Comparison of ENCODE assay signal across 8 cellular contexts in genomic region chr10:44959243-44960097, GRCh38. TPM values are rescaled to one million over a fixed set of nuclear protein-coding genes. Genes with fewer than 3 reads are reported as not detected.
DNase-seq lines count a peak whose midpoint lies in the region; ATAC-seq and TF ChIP-seq lines count a peak whose summit lies in the region.

RASSF4 (plus strand) TSS chr10:44959802; CDS start chr10:44970203, 10,401 bp downstream.

- peaks cover 13% of the 10 kb centered on the region; the same call in 1 of the 2 replicates for H3K36me3 ChIP-seq in KOPT-K1 (ENCODE audit: insufficient read depth, low read length)
- peaks cover 2 to 7% of the 10 kb centered on the region in 2 donors for H3K36me3 ChIP-seq in neuronal stem cell (replicated peaks in 1 of 2; ENCODE audit: control insufficient read depth in 2 of 2, insufficient read depth in 2 of 2, low read length in 2 of 2)

- peaks cover 28 to 40% of the 10 kb centered on the region in 2 donors for H3K4me1 ChIP-seq in neuronal stem cell (ENCODE audit: control insufficient read depth in 2 of 2, insufficient read depth in 1 of 2, low read depth in 1 of 2, low read length in 2 of 2)

- peak within 1 kb of the TSS; percentile 98 for H2AFZ ChIP-seq in neuronal stem cell (ENCODE audit: low read length)

- peak; percentile 87 for DNase-seq in EH (ENCODE audit: low read depth)
- DNase-seq in SHP77 (lab: John Stamatoyannopoulos, UW): peak; percentile 47 to 54
- DNase-seq in activated gamma-delta T cell treated with anti-CD3 and anti-CD28 coated beads, Interleukin-2, amount 50 U/mL, for 16 hours (ENCODE audit: low read depth): peak; percentile 87
- peak; percentile 60 for DNase-seq in foreskin melanocyte
- peak; percentile 89 for DNase-seq in neuronal stem cell (ENCODE audit: low spot score)

- TF ChIP-seq CTCF in subcutaneous adipose tissue (IDR thresholded peaks at IDR 0.05; ENCODE audit: low read depth): no peak

- H2BK12ac ChIP-seq in neuronal stem cell (ENCODE audit: low read length): peak within 1 kb of the TSS; percentile 98

- H3K4me3 ChIP-seq in neuronal stem cell (ENCODE audit: low read length in 2 of 2): peak within 1 kb of the TSS; percentile 73 to 86

- H2BK120ac ChIP-seq in neuronal stem cell (ENCODE audit: low read depth, low read length): peak within 1 kb of the TSS; percentile 2

- H2BK15ac ChIP-seq in neuronal stem cell (ENCODE audit: low read length): no peak within 1 kb of the TSS

- H3K27me3 ChIP-seq in neuronal stem cell (ENCODE audit: control insufficient read depth in 3 of 3, insufficient read depth in 3 of 3, low read depth in 1 of 3, low read length in 3 of 3): peaks cover 0 to 2% (median 0%) of the 10 kb centered on the region in 3 experiments

- no peak within 1 kb of the TSS for H3K4ac ChIP-seq in neuronal stem cell (ENCODE audit: low read length)

- peak within 1 kb of the TSS; percentile 93 for H3K18ac ChIP-seq in neuronal stem cell (ENCODE audit: low read length)

- H3K9me3 ChIP-seq in KOPT-K1 (ENCODE audit: insufficient read depth, low read length, poor library complexity, severe bottlenecking) (no peaks in the 10 kb centered on the region), neuronal stem cell (replicated peaks in 1 of 2; ENCODE audit: control insufficient read depth in 2 of 2, insufficient read depth in 1 of 2, low read depth in 1 of 2, low read length in 2 of 2) (peaks cover 0 to 2% of the 10 kb centered on the region in 2 donors)

- H2AK5ac ChIP-seq in neuronal stem cell (ENCODE audit: low read depth, low read length): peak within 1 kb of the TSS; percentile 68

- peak within 1 kb of the TSS; percentile 93 for H3K9ac ChIP-seq in neuronal stem cell (ENCODE audit: low read depth, low read length, poor library complexity)

- peak; percentile 90 for ATAC-seq in GM21786 (IDR thresholded peaks at IDR 0.05; ENCODE audit: unreplicated experiment)

- peak within 1 kb of the TSS; percentile 59 for H3K4me2 ChIP-seq in neuronal stem cell (ENCODE audit: insufficient read depth, low read length, poor library complexity, severe bottlenecking)

- H3K79me1 ChIP-seq in neuronal stem cell (ENCODE audit: low read depth, low read length): no peaks in the 10 kb centered on the region

- peak within 1 kb of the TSS; percentile 95 for H3K23ac ChIP-seq in neuronal stem cell (ENCODE audit: low read depth, low read length, poor library complexity)

- peak within 1 kb of the TSS; percentile 69 for H2BK5ac ChIP-seq in neuronal stem cell (ENCODE audit: low read length)

- H3K14ac ChIP-seq in neuronal stem cell (ENCODE audit: low read length): peak within 1 kb of the TSS; percentile 92

- no peak within 1 kb of the TSS for H4K91ac ChIP-seq in neuronal stem cell (ENCODE audit: low read depth, low read length, poor library complexity)

- H4K8ac ChIP-seq in neuronal stem cell (ENCODE audit: low read depth, low read length): no peak within 1 kb of the TSS

- WGBS in neuronal stem cell (ENCODE audit: extremely low coverage in 2 of 2, insufficient read length in 2 of 2, insufficient replicate concordance in 1 of 2), 2 donors: no CpG with 5 or more reads among the region's 74 CpGs

- peak within 1 kb of the TSS; percentile 63 for H3K27ac ChIP-seq in KOPT-K1 (ENCODE audit: low read depth, low read length, poor library complexity, severe bottlenecking)
- no peak within 1 kb of the TSS for H3K27ac ChIP-seq in neuronal stem cell (replicated peaks; ENCODE audit: low read length)

RNA-seq across cellular contexts. Expression of gene RASSF4, which starts in this region (rescaled TPM):
- 13.0 TPM for polyA plus RNA-seq in neuronal stem cell (2013, experiment 1 of 2)
- polyA plus RNA-seq in neuronal stem cell (2013, experiment 2 of 2): 13.1 TPM
- total RNA-seq in subcutaneous adipose tissue: 100 to 1,000 TPM in 2 of 4 donors, 10 to 100 TPM in 2; 81.0 to 346 (median 156) TPM
